ENCODE assay signal across 18 cellular contexts in the genomic region with DNA sequence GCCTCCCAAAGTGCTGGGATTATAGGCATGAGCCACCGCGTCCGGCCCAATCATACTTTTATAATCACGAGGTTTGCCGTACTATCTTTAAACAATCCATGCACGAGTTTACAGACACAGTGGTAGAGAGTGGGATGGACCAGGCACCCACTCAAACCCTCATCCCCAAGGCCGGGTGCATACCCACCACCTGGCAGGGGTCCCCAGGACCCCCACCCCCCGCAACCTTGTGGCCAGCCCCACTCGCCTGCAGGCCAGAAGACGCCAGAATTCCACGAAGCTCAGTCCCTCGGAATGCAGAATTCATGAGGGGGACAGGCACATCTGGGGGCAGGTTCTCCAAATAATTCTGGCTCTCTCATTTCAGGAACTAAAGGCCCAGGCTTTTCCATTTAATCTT. TPM values are rescaled to one million over a fixed set of nuclear protein-coding genes. Genes with fewer than 3 reads are reported as not detected.
DNase-seq lines count a peak whose midpoint lies in the region; ATAC-seq and TF ChIP-seq lines count a peak whose summit lies in the region.
"Had no signal": no experiment of that assay in that cellular context is flagged by ENCODE, and none has a peak within 500 bp of the region (broad histone marks: within the 10 kb centered on the region; RNA-seq: fewer than 3 reads in every experiment).

No MANE protein-coding gene starts in this region.

- ATAC-seq in Right ventricle myocardium inferior = no peak
- ATAC-seq in heart right ventricle = no peak
- ATAC-seq: CD8-positive, alpha-beta T cell; HepG2; K562 had no signal

- H3K4me3 ChIP-seq in heart right ventricle (no peak overlapping the region), osteoblast (ENCODE audit: insufficient read depth, low read length) (no peak overlapping the region)
- H3K4me3 ChIP-seq: BLaER1 treated with 17β-estradiol and CSF1 and Interleukin-3, amounts not matched to agents 10 nM and 100 nM; HAP-1; K562; MG63 had no signal

- peak; percentile 22 for DNase-seq in Right ventricle myocardium inferior (ENCODE audit: missing footprints)
- DNase-seq in heart right ventricle = no peak
- DNase-seq in epidermal melanocyte (ENCODE audit: insufficient read length, low spot score) = peak; percentile 10
- peak; percentile 2 for DNase-seq in osteoblast (ENCODE audit: insufficient read length, low spot score, missing footprints)
- DNase-seq in NK-92 (lab: John Stamatoyannopoulos, UW; ENCODE audit: unreplicated experiment) = no peak
- DNase-seq in DMS 273 treated with DMSO at 0.1 percent for 48 hours (lab: John Stamatoyannopoulos, UW) = no peak
- no peak for DNase-seq in NCI-H1930 (lab: John Stamatoyannopoulos, UW)
- DNase-seq: 8988T, DMS53, MG63, NCI-H1694 treated with DMSO at 0.1 percent for 48 hours, NCI-H446, SIG-M5 had no signal

- peaks cover 85% of the 10 kb centered on the region for H3K79me2 ChIP-seq in osteoblast (ENCODE audit: insufficient read depth, low read length)

- WGBS in heart right ventricle, 2 donors = 84 to 88% methylated on average over 12 of the region's 12 CpGs

- H3K4me2 ChIP-seq in osteoblast (ENCODE audit: insufficient read depth, low read length) = no peak overlapping the region

- H2AFZ ChIP-seq in osteoblast (ENCODE audit: low read length) = no peak overlapping the region

- no peaks in the 10 kb centered on the region for H3K27me3 ChIP-seq in heart right ventricle
- no peaks in the 10 kb centered on the region for H3K27me3 ChIP-seq in osteoblast (ENCODE audit: insufficient read depth, low read length)
- H3K27me3 ChIP-seq: MG63 had no signal

- TF ChIP-seq CTCF in heart right ventricle (IDR thresholded peaks at IDR 0.05) (no peak), osteoblast (IDR thresholded peaks at IDR 0.05; ENCODE audit: extremely low read depth, low read depth, low read length) (no peak)

- H3K4me1 ChIP-seq in heart right ventricle (peaks cover 24 to 57% (median 45%) of the 10 kb centered on the region in 9 donors), osteoblast (ENCODE audit: insufficient read depth, low read length) (no peaks in the 10 kb centered on the region)
- H3K4me1 ChIP-seq: HAP-1 had no signal

- H4K20me1 ChIP-seq in osteoblast (ENCODE audit: insufficient read depth, low read length) = peaks cover 58% of the 10 kb centered on the region

- no peaks in the 10 kb centered on the region for H3K9me3 ChIP-seq in heart right ventricle
- H3K9me3 ChIP-seq in osteoblast (ENCODE audit: low read depth, low read length) = no peaks in the 10 kb centered on the region
- H3K9me3 ChIP-seq: BLaER1 treated with 17β-estradiol and CSF1 and Interleukin-3, amounts not matched to agents 10 nM and 100 nM; HAP-1; MG63 had no signal

- intact Hi-C loops in Right ventricle myocardium inferior (cut with DNase I) = no loop called here
- intact Hi-C loops in heart right ventricle (cut with DNase I) = no loop called here

- no peak overlapping the region for H3K27ac ChIP-seq in heart right ventricle
- H3K27ac ChIP-seq in osteoblast (ENCODE audit: low read depth, low read length) = no peak overlapping the region

- H3K36me3 ChIP-seq in heart right ventricle = peaks cover 0 to 21% (median 0%) of the 10 kb centered on the region in 9 donors
- H3K36me3 ChIP-seq in osteoblast (ENCODE audit: insufficient read depth, low read length) = peaks cover 4% of the 10 kb centered on the region
- H3K36me3 ChIP-seq: HAP-1 had no signal

RNA-seq across cellular contexts. Expression of gene NACC2, which starts 17.1 kb away (rescaled TPM):
- total RNA-seq in Right ventricle myocardium inferior = 37.0 TPM
- total RNA-seq in heart right ventricle = 10 to 100 TPM; 32.0 to 55.1 (median 41.1) TPM
- polyA plus RNA-seq in heart right ventricle = 10 to 100 TPM; 15.6 to 16.5 TPM
- 25.3 and 32.9 TPM in 2 replicates for total RNA-seq in osteoblast

RNA-seq across cellular contexts. Expression of gene TMEM250, which starts 40.6 kb away (rescaled TPM):
- total RNA-seq in Right ventricle myocardium inferior (18.7 TPM), heart right ventricle (10 to 100 TPM; 12.7 to 24.3 (median 15.4) TPM), osteoblast (52.7 and 65.5 TPM in 2 replicates)
- polyA plus RNA-seq in heart right ventricle = 10 to 100 TPM in 1 of 2 donors, 1 to 10 TPM in 1; 9.7 to 26.4 TPM

Comparison
In these comparisons a context has a peak if more than half of its experiments do, and no peak if none do; other contexts are left out.
1. DNase-seq: peak in Right ventricle myocardium inferior (single experiment), epidermal melanocyte (single experiment) and osteoblast (single experiment); none in heart right ventricle (0 of 2), NK-92 (single experiment), DMS 273 treated with DMSO at 0.1 percent for 48 hours (single experiment) and NCI-H1930 (0 of 2).